8 cellular contexts compared by ENCODE assay signal in genomic region chr15:30992465-30992864, GRCh38. TPM values are rescaled to one million over a fixed set of nuclear protein-coding genes. Genes with fewer than 3 reads are reported as not detected.
DNase-seq lines count a peak whose midpoint lies in the region; ATAC-seq and TF ChIP-seq lines count a peak whose summit lies in the region.

No MANE protein-coding gene starts in this region.

- H3K4me3 ChIP-seq in GM12865 (ENCODE audit: low read depth, low read length) (peak overlapping the region; percentile 97), OCI-LY3 (ENCODE audit: low read length) (peak overlapping the region; percentile 94), epithelial cell of proximal tubule (ENCODE audit: low read depth, low read length) (peak overlapping the region; percentile 74), prostate gland (no peak overlapping the region)

- peaks cover 10% of the 10 kb centered on the region for H4K20me1 ChIP-seq in OCI-LY3 (ENCODE audit: insufficient read depth, low read length)

- no peak for TF ChIP-seq POLR2A in prostate gland (IDR thresholded peaks at IDR 0.05)

- H3K36me3 ChIP-seq in OCI-LY3 (replicated peaks; ENCODE audit: low read depth, low read length) (peaks cover 4% of the 10 kb centered on the region), prostate gland (no peaks in the 10 kb centered on the region)

- H3K4me1 ChIP-seq in OCI-LY3 (ENCODE audit: low read length), result peaks cover 17% of the 10 kb centered on the region
- no peaks in the 10 kb centered on the region for H3K4me1 ChIP-seq in prostate gland (replicated peaks)

- no peak for TF ChIP-seq CTCF in GM12865 (IDR thresholded peaks at IDR 0.05; ENCODE audit: insufficient read depth, low read depth, low read length, missing control alignments)
- no peak for TF ChIP-seq CTCF in OCI-LY3 (IDR thresholded peaks at IDR 0.05; ENCODE audit: low read depth, low read length)
- no peak for TF ChIP-seq CTCF in epithelial cell of proximal tubule (conservative IDR thresholded peaks at IDR 0.05; ENCODE audit: low read depth, low read length)
- no peak for TF ChIP-seq CTCF in prostate gland (IDR thresholded peaks at IDR 0.05)

- peak overlapping the region; percentile 81 for H3K9ac ChIP-seq in OCI-LY3 (ENCODE audit: low read length)

- no peak overlapping the region for H2AFZ ChIP-seq in OCI-LY3 (ENCODE audit: low read depth, low read length)

- peaks cover 30% of the 10 kb centered on the region for H3K79me2 ChIP-seq in OCI-LY3 (ENCODE audit: low read length)

- H3K9me3 ChIP-seq in OCI-LY3 (ENCODE audit: insufficient read depth, low read length) (no peaks in the 10 kb centered on the region), prostate gland (no peaks in the 10 kb centered on the region)

- DNase-seq in GM12865 (ENCODE audit: low read depth) (no peak), epithelial cell of proximal tubule (ENCODE audit: low read depth) (no peak), prostate gland (ENCODE audit: low spot score) (peak; percentile 17), HuH-7 (ENCODE audit: low spot score) (no peak)

- intact Hi-C loops in prostate gland (cut with DNase I), result loop anchor here (5.0 kb wide), 1 partner anchor 350 kb away; no protein-coding TSS in a partner anchor

- H3K27ac ChIP-seq in OCI-LY3 (ENCODE audit: low read length) (no peak overlapping the region), prostate gland (peak overlapping the region in 1 of 2 donors; percentile 95)

- 77% methylated on average over 6 of the region's 6 CpGs for WGBS in prostate gland

- H3K27me3 ChIP-seq in OCI-LY3 (ENCODE audit: low read depth, low read length), result no peaks in the 10 kb centered on the region
- H3K27me3 ChIP-seq in prostate gland (replicated peaks; ENCODE audit: insufficient read depth), result no peaks in the 10 kb centered on the region

- no peak for ATAC-seq in GM18519 (IDR thresholded peaks at IDR 0.05; ENCODE audit: low FRiP score, unreplicated experiment)
- ATAC-seq in GM21576 (IDR thresholded peaks at IDR 0.05; ENCODE audit: unreplicated experiment), result no peak
- ATAC-seq in HG03457 (IDR thresholded peaks at IDR 0.05; ENCODE audit: unreplicated experiment), result no peak

- H3K4me2 ChIP-seq in OCI-LY3 (ENCODE audit: low read length), result peak overlapping the region; percentile 75

RNA-seq across cellular contexts. Expression of gene MTMR10, which starts 1.0 kb away (rescaled TPM):
- total RNA-seq in epithelial cell of proximal tubule (18.1 and 19.0 TPM in 2 replicates), prostate gland (10 to 100 TPM; 32.5 to 35.2 TPM)

Comparison
In these comparisons a context has a peak if more than half of its experiments do, and no peak if none do; other contexts are left out.
1. H3K4me3 ChIP-seq: peak in GM12865 (single experiment), OCI-LY3 (single experiment) and epithelial cell of proximal tubule (single experiment); none in prostate gland (0 of 2).